1 cellular context compared by ENCODE assay signal in the genomic region with DNA sequence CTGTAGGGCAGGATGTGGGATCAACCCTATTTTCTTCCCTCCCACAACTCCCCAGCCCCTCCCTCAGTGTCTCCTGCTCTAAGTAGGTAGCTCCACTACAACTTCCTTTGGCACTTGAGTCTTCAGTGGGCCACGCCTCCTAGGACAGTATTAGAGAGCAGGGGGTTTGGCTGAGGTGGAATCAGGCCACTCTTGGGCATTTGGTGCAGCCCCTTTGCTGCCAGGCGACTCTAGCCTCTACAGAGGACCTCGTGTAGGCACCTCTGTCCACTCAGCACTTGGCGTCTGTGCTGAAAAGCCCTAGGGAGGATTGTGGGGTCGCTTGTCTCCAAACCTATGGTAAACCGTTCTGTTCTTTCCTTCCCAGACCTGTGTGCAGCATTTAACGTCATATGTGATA.
TF ChIP-seq lines count a peak whose summit lies in the region.

No MANE protein-coding gene starts in this region.

TF ChIP-seq in H1, 55 proteins besides CTCF, POLR2A, EP300 and RAD21:
- TF ChIP-seq JUN (IDR thresholded peaks at IDR 0.05; ENCODE audit: low read depth, low read length) (no peak), GABPA (IDR thresholded peaks at IDR 0.05; ENCODE audit: borderline replicate concordance, insufficient read depth, low read length) (no peak), TAF7 (optimal IDR thresholded peaks at IDR 0.05; ENCODE audit: borderline replicate concordance, low read depth, low read length) (no peak), JUND (IDR thresholded peaks at IDR 0.05; ENCODE audit: low read length) (no peak), MAFK (IDR thresholded peaks at IDR 0.05; ENCODE audit: low read depth, low read length) (no peak), RNF2 (IDR thresholded peaks at IDR 0.05; ENCODE audit: borderline replicate concordance, low read depth, low read length, missing control alignments, poor library complexity, severe bottlenecking) (no peak), TAF1 (IDR thresholded peaks at IDR 0.05; ENCODE audit: low read depth, low read length) (no peak), SP4 (IDR thresholded peaks at IDR 0.05; ENCODE audit: low read length) (no peak), SAP30 (IDR thresholded peaks at IDR 0.05; ENCODE audit: insufficient read depth, insufficient replicate concordance, low read length) (no peak), KDM4A (IDR thresholded peaks at IDR 0.05; ENCODE audit: low read depth, low read length, severe bottlenecking) (no peak), TBP (IDR thresholded peaks at IDR 0.05; ENCODE audit: low read depth, low read length) (no peak), NANOG (IDR thresholded peaks at IDR 0.05; ENCODE audit: insufficient read depth, low read depth, low read length, poor library complexity, severe bottlenecking) (no peak), HDAC2 (IDR thresholded peaks at IDR 0.05; ENCODE audit: borderline replicate concordance in 1 of 2, low read depth in 2 of 2, low read length in 2 of 2) (no peak), CREB1 (IDR thresholded peaks at IDR 0.05) (no peak), ZNF274 (IDR thresholded peaks at IDR 0.05; ENCODE audit: borderline replicate concordance, extremely low read depth, low read length) (no peak), CTBP2 (IDR thresholded peaks at IDR 0.05; ENCODE audit: borderline replicate concordance, insufficient read depth, insufficient read length, low read length) (no peak), CEBPB (IDR thresholded peaks at IDR 0.05; ENCODE audit: low read depth, low read length) (no peak), SIRT6 (IDR thresholded peaks at IDR 0.05; ENCODE audit: low read length) (no peak), SIX5 (IDR thresholded peaks at IDR 0.05; ENCODE audit: low read depth, low read length) (no peak)
- TF ChIP-seq, protein P1, sequence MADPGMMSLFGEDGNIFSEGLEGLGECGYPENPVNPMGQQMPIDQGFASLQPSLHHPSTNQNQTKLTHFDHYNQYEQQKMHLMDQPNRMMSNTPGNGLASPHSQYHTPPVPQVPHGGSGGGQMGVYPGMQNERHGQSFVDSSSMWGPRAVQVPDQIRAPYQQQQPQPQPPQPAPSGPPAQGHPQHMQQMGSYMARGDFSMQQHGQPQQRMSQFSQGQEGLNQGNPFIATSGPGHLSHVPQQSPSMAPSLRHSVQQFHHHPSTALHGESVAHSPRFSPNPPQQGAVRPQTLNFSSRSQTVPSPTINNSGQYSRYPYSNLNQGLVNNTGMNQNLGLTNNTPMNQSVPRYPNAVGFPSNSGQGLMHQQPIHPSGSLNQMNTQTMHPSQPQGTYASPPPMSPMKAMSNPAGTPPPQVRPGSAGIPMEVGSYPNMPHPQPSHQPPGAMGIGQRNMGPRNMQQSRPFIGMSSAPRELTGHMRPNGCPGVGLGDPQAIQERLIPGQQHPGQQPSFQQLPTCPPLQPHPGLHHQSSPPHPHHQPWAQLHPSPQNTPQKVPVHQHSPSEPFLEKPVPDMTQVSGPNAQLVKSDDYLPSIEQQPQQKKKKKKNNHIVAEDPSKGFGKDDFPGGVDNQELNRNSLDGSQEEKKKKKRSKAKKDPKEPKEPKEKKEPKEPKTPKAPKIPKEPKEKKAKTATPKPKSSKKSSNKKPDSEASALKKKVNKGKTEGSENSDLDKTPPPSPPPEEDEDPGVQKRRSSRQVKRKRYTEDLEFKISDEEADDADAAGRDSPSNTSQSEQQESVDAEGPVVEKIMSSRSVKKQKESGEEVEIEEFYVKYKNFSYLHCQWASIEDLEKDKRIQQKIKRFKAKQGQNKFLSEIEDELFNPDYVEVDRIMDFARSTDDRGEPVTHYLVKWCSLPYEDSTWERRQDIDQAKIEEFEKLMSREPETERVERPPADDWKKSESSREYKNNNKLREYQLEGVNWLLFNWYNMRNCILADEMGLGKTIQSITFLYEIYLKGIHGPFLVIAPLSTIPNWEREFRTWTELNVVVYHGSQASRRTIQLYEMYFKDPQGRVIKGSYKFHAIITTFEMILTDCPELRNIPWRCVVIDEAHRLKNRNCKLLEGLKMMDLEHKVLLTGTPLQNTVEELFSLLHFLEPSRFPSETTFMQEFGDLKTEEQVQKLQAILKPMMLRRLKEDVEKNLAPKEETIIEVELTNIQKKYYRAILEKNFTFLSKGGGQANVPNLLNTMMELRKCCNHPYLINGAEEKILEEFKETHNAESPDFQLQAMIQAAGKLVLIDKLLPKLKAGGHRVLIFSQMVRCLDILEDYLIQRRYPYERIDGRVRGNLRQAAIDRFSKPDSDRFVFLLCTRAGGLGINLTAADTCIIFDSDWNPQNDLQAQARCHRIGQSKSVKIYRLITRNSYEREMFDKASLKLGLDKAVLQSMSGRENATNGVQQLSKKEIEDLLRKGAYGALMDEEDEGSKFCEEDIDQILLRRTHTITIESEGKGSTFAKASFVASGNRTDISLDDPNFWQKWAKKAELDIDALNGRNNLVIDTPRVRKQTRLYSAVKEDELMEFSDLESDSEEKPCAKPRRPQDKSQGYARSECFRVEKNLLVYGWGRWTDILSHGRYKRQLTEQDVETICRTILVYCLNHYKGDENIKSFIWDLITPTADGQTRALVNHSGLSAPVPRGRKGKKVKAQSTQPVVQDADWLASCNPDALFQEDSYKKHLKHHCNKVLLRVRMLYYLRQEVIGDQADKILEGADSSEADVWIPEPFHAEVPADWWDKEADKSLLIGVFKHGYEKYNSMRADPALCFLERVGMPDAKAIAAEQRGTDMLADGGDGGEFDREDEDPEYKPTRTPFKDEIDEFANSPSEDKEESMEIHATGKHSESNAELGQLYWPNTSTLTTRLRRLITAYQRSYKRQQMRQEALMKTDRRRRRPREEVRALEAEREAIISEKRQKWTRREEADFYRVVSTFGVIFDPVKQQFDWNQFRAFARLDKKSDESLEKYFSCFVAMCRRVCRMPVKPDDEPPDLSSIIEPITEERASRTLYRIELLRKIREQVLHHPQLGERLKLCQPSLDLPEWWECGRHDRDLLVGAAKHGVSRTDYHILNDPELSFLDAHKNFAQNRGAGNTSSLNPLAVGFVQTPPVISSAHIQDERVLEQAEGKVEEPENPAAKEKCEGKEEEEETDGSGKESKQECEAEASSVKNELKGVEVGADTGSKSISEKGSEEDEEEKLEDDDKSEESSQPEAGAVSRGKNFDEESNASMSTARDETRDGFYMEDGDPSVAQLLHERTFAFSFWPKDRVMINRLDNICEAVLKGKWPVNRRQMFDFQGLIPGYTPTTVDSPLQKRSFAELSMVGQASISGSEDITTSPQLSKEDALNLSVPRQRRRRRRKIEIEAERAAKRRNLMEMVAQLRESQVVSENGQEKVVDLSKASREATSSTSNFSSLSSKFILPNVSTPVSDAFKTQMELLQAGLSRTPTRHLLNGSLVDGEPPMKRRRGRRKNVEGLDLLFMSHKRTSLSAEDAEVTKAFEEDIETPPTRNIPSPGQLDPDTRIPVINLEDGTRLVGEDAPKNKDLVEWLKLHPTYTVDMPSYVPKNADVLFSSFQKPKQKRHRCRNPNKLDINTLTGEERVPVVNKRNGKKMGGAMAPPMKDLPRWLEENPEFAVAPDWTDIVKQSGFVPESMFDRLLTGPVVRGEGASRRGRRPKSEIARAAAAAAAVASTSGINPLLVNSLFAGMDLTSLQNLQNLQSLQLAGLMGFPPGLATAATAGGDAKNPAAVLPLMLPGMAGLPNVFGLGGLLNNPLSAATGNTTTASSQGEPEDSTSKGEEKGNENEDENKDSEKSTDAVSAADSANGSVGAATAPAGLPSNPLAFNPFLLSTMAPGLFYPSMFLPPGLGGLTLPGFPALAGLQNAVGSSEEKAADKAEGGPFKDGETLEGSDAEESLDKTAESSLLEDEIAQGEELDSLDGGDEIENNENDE (IDR thresholded peaks at IDR 0.05; ENCODE audit: insufficient replicate concordance, low read length), result no peak
TF ChIP-seq in H1: peak in this region for 0.
